In the genomic region with DNA sequence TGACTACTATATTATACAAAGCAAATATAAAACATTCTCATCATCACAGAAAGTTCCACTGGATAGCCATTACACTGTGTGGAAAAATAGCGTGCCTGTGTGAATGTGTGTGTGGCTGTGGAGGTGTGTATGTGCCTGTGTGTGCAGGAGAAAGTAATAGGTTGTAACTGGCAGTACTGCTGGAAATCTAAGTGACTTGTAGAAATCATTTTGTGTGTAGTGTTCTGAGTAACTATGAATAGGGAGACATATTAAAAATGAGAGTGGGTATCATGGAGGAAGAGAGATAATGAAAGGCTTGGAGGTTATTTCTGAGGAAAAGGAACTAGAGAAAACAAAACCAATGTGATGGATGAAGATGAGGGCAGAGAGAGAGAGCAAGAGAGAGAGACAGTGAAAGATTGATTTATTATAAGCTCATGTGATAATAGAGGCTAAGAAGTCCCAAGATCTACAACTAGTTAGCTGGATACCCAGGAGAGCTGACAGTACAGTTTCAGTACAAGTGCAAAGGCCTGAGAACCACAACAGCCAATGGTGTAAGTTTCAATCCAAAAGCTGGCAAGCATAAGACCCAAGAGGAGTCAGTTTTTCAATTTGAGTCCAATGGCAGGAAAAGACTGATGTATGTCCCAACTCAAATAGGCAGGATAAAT, we compare ENCODE assay signal across 22 cellular contexts. TPM values are rescaled to one million over a fixed set of nuclear protein-coding genes. Genes with fewer than 3 reads are reported as not detected.
A peak's percentile ranks its signal among the peaks of the same experiment; 100 is the strongest.
DNase-seq lines count a peak whose midpoint lies in the region; ATAC-seq and TF ChIP-seq lines count a peak whose summit lies in the region.
"Had no signal": no experiment of that assay in that cellular context is flagged by ENCODE, and none has a peak within 500 bp of the region (broad histone marks: within the 10 kb centered on the region; RNA-seq: fewer than 3 reads in every experiment).

No MANE protein-coding gene starts in this region.

- H3K36me3 ChIP-seq in CD8-positive, alpha-beta T cell (ENCODE audit: insufficient read depth, low read length), result no peaks in the 10 kb centered on the region
- no peaks in the 10 kb centered on the region for H3K36me3 ChIP-seq in WERI-Rb-1
- H3K36me3 ChIP-seq in neuronal stem cell (replicated peaks in 1 of 2; ENCODE audit: control insufficient read depth in 2 of 2, insufficient read depth in 2 of 2, low read length in 2 of 2), result no peaks in the 10 kb centered on the region

- H3K4me3 ChIP-seq in CD8-positive, alpha-beta T cell (ENCODE audit: low read depth, low read length), result no peak overlapping the region
- H3K4me3 ChIP-seq in WERI-Rb-1 (ENCODE audit: low read depth, low read length), result no peak overlapping the region
- H3K4me3 ChIP-seq in neuronal stem cell (ENCODE audit: low read length in 2 of 2), result no peak overlapping the region
- H3K4me3 ChIP-seq: heart left ventricle, thoracic aorta had no signal

- no peak overlapping the region for H3K14ac ChIP-seq in neuronal stem cell (ENCODE audit: low read length)

- no peak overlapping the region for H4K8ac ChIP-seq in neuronal stem cell (ENCODE audit: low read depth, low read length)

- H2BK120ac ChIP-seq in neuronal stem cell (ENCODE audit: low read depth, low read length), result no peak overlapping the region

- no peak for ATAC-seq in CD8-positive, alpha-beta T cell
- ATAC-seq in GM18858 (IDR thresholded peaks at IDR 0.05; ENCODE audit: unreplicated experiment), result peak; percentile 30
- peak; percentile 53 for ATAC-seq in GM21786 (IDR thresholded peaks at IDR 0.05; ENCODE audit: unreplicated experiment)
- ATAC-seq: heart left ventricle had no signal

- WGBS in neuronal stem cell (ENCODE audit: extremely low coverage in 2 of 2, insufficient read length in 2 of 2, insufficient replicate concordance in 1 of 2), 2 donors, result no CpG with 5 or more reads among the region's 1 CpG

- intact Hi-C loops in CD8-positive, alpha-beta T cell (cut with DNase I, micrococcal nuclease), result no loop called here

- peaks cover 29% of the 10 kb centered on the region for H3K36me3 Mint-ChIP-seq in CD8-positive, alpha-beta T cell

- no peaks in the 10 kb centered on the region for H3K9me3 ChIP-seq in CD8-positive, alpha-beta T cell (ENCODE audit: low read length)
- H3K9me3 ChIP-seq in WERI-Rb-1 (ENCODE audit: severe bottlenecking) (no peaks in the 10 kb centered on the region), neuronal stem cell (replicated peaks in 1 of 2; ENCODE audit: control insufficient read depth in 2 of 2, insufficient read depth in 1 of 2, low read depth in 1 of 2, low read length in 2 of 2) (no peaks in the 10 kb centered on the region)
- H3K9me3 ChIP-seq: Caco-2, heart left ventricle, thoracic aorta had no signal

- peak overlapping the region; percentile 34 for H3K27ac Mint-ChIP-seq in CD8-positive, alpha-beta T cell
- H3K27ac Mint-ChIP-seq: activated CD4-positive, alpha-beta T cell treated with anti-CD3 and anti-CD28 coated beads, Interleukin-2, amount 10 ng/mL, durations not matched to agents 7 days and 5 days had no signal

- no peak for DNase-seq in CD8-positive, alpha-beta T cell
- DNase-seq in WERI-Rb-1 (no peak), neuronal stem cell (ENCODE audit: low spot score) (no peak), GDM1 (lab: John Stamatoyannopoulos, UW) (no peak), glomerular visceral epithelial cell (ENCODE audit: extremely low spot score) (no peak)
- DNase-seq in activated CD4-positive, CD25-positive, alpha-beta regulatory T cell (lab: John Stamatoyannopoulos, UW), result no peak
- DNase-seq: activated CD4-positive, alpha-beta T cell treated with anti-CD3 and anti-CD28 coated beads, Interleukin-2, amount 10 ng/mL, durations not matched to agents 7 days and 5 days; anterior cingulate cortex; Caco-2; effector CD8-positive, alpha-beta T cell; heart left ventricle; immature natural killer cell; KBM-7; NCI-H1105 treated with DMSO at 0.1 percent for 48 hours; stimulated activated CD4-positive, alpha-beta T cell treated with anti-CD3 and anti-CD28 coated beads, Interleukin-4, amount 100 ng/mL, for 4 hours; stimulated activated CD8-positive, alpha-beta memory T cell treated with anti-CD3 and anti-CD28 coated beads, Interleukin-4, amount 100 ng/mL, for 48 hours; T1000 had no signal

- no peak overlapping the region for H2AK5ac ChIP-seq in neuronal stem cell (ENCODE audit: low read depth, low read length)

- CTCF ChIA-PET in CD8-positive, alpha-beta T cell (lab: Charles Lee), result no interaction called here

- no peak for TF ChIP-seq CTCF in CD8-positive, alpha-beta T cell (IDR thresholded peaks at IDR 0.05)
- no peak for TF ChIP-seq CTCF in WERI-Rb-1 (IDR thresholded peaks at IDR 0.05; ENCODE audit: low read depth, low read length)

- no peak overlapping the region for H3K23ac ChIP-seq in neuronal stem cell (ENCODE audit: low read depth, low read length, poor library complexity)

- no peak overlapping the region for H2BK5ac ChIP-seq in neuronal stem cell (ENCODE audit: low read length)

- no peaks in the 10 kb centered on the region for H3K79me1 ChIP-seq in neuronal stem cell (ENCODE audit: low read depth, low read length)

- no peak overlapping the region for H3K4me3 Mint-ChIP-seq in CD8-positive, alpha-beta T cell
- H3K4me3 Mint-ChIP-seq: activated CD4-positive, alpha-beta T cell treated with anti-CD3 and anti-CD28 coated beads, Interleukin-2, amount 10 ng/mL, durations not matched to agents 7 days and 5 days; central memory CD8-positive, alpha-beta T cell had no signal

- no peaks in the 10 kb centered on the region for H3K27me3 Mint-ChIP-seq in CD8-positive, alpha-beta T cell (ENCODE audit: low read depth)
- H3K27me3 Mint-ChIP-seq: activated CD4-positive, alpha-beta T cell treated with anti-CD3 and anti-CD28 coated beads, Interleukin-2, amount 10 ng/mL, durations not matched to agents 7 days and 5 days; central memory CD8-positive, alpha-beta T cell had no signal

- H2BK15ac ChIP-seq in neuronal stem cell (ENCODE audit: low read length), result no peak overlapping the region

- H3K9me3 Mint-ChIP-seq in CD8-positive, alpha-beta T cell, result no peaks in the 10 kb centered on the region
- H3K9me3 Mint-ChIP-seq: activated CD4-positive, alpha-beta T cell treated with anti-CD3 and anti-CD28 coated beads, Interleukin-2, amount 10 ng/mL, durations not matched to agents 7 days and 5 days; central memory CD8-positive, alpha-beta T cell; immature natural killer cell had no signal

- H3K4me1 ChIP-seq in CD8-positive, alpha-beta T cell (ENCODE audit: insufficient read depth, low read length), result no peaks in the 10 kb centered on the region
- H3K4me1 ChIP-seq in neuronal stem cell (ENCODE audit: control insufficient read depth in 2 of 2, insufficient read depth in 1 of 2, low read depth in 1 of 2, low read length in 2 of 2), result peaks cover 0 to 2% of the 10 kb centered on the region in 2 donors
- H3K4me1 ChIP-seq: Caco-2, heart left ventricle, parathyroid adenoma had no signal

- H3K9ac ChIP-seq in neuronal stem cell (ENCODE audit: low read depth, low read length, poor library complexity), result no peak overlapping the region
- H3K9ac ChIP-seq: parathyroid adenoma had no signal

- H2AFZ ChIP-seq in neuronal stem cell (ENCODE audit: low read length), result no peak overlapping the region
- H2AFZ ChIP-seq: parathyroid adenoma had no signal

- H3K27me3 ChIP-seq in CD8-positive, alpha-beta T cell (ENCODE audit: insufficient read depth, low read length), result no peaks in the 10 kb centered on the region
- H3K27me3 ChIP-seq in WERI-Rb-1 (ENCODE audit: insufficient read depth, low read depth, severe bottlenecking), result no peaks in the 10 kb centered on the region
- H3K27me3 ChIP-seq in neuronal stem cell (ENCODE audit: control insufficient read depth in 3 of 3, insufficient read depth in 3 of 3, low read depth in 1 of 3, low read length in 3 of 3), result no peaks in the 10 kb centered on the region
- H3K27me3 ChIP-seq: heart left ventricle had no signal

- no peak overlapping the region for H3K18ac ChIP-seq in neuronal stem cell (ENCODE audit: low read length)

- no peak overlapping the region for H3K27ac ChIP-seq in CD8-positive, alpha-beta T cell (ENCODE audit: low read depth, low read length)
- H3K27ac ChIP-seq in WERI-Rb-1, result peak overlapping the region; percentile 29
- H3K27ac ChIP-seq in neuronal stem cell (replicated peaks; ENCODE audit: low read length), result no peak overlapping the region
- H3K27ac ChIP-seq: heart left ventricle, parathyroid adenoma, thoracic aorta had no signal

- POLR2A ChIA-PET in CD8-positive, alpha-beta T cell (lab: Charles Lee), result no interaction called here

- H3K4me1 Mint-ChIP-seq in CD8-positive, alpha-beta T cell (ENCODE audit: low read depth), result peaks cover 8% of the 10 kb centered on the region

- no peak overlapping the region for H4K91ac ChIP-seq in neuronal stem cell (ENCODE audit: low read depth, low read length, poor library complexity)

- no peak overlapping the region for H2BK12ac ChIP-seq in neuronal stem cell (ENCODE audit: low read length)

- no peak overlapping the region for H3K4ac ChIP-seq in neuronal stem cell (ENCODE audit: low read length)

- no peak overlapping the region for H3K4me2 ChIP-seq in neuronal stem cell (ENCODE audit: insufficient read depth, low read length, poor library complexity, severe bottlenecking)

RNA-seq across cellular contexts. Expression of gene KBTBD3, which starts 15.1 kb away (rescaled TPM):
- total RNA-seq in CD8-positive, alpha-beta T cell, result 1 to 10 TPM; 3.3 to 6.7 TPM
- 3.9 TPM for polyA plus RNA-seq in neuronal stem cell (2013, experiment 1 of 2)
- 4.0 TPM for polyA plus RNA-seq in neuronal stem cell (2013, experiment 2 of 2)

RNA-seq across cellular contexts. Expression of gene AASDHPPT, which starts 15.4 kb away (rescaled TPM):
- 10 to 100 TPM; 16.1 to 21.3 TPM for total RNA-seq in CD8-positive, alpha-beta T cell
- polyA plus RNA-seq in neuronal stem cell (2013, experiment 1 of 2), result 58.0 TPM
- polyA plus RNA-seq in neuronal stem cell (2013, experiment 2 of 2), result 60.9 TPM

RNA-seq across cellular contexts. Expression of gene MSANTD4, which starts 40.0 kb away (rescaled TPM):
- total RNA-seq in CD8-positive, alpha-beta T cell, result 1 to 10 TPM; 4.9 to 5.5 TPM
- polyA plus RNA-seq in neuronal stem cell (2013, experiment 1 of 2), result 20.8 TPM
- polyA plus RNA-seq in neuronal stem cell (2013, experiment 2 of 2), result 22.5 TPM
